In genomic region chr15:36880913-36881290, GRCh38 we compare ENCODE assay signal across 16 cellular contexts.
DNase-seq lines count a peak whose midpoint lies in the region; ATAC-seq, FAIRE-seq and TF ChIP-seq lines count a peak whose summit lies in the region.
"Had no signal": no experiment of that assay in that cellular context is flagged by ENCODE, and none has a peak within 500 bp of the region (broad histone marks: within the 10 kb centered on the region; RNA-seq: fewer than 3 reads in every experiment).

No MANE protein-coding gene starts in this region.

- POLR2A ChIA-PET in CD4-positive, alpha-beta memory T cell (lab: Charles Lee; ENCODE audit: partially characterized antibody) = no interaction called here

- TF ChIP-seq CTCF in astrocyte (IDR thresholded peaks at IDR 0.05; ENCODE audit: insufficient read depth, low read depth, low read length) (no peak), osteoblast (IDR thresholded peaks at IDR 0.05; ENCODE audit: extremely low read depth, low read depth, low read length) (no peak)

- H3K9me3 Mint-ChIP-seq in astrocyte (ENCODE audit: unreplicated experiment) = peaks cover 6% of the 10 kb centered on the region
- H3K9me3 Mint-ChIP-seq in CD4-positive, alpha-beta memory T cell = peaks cover 0 to 18% (median 9%) of the 10 kb centered on the region in 8 donors
- H3K9me3 Mint-ChIP-seq in activated naive CD8-positive, alpha-beta T cell treated with anti-CD3 and anti-CD28 coated beads for 36 hours = peaks cover 2% of the 10 kb centered on the region
- H3K9me3 Mint-ChIP-seq in activated T-cell treated with anti-CD3 and anti-CD28 coated beads, Interleukin-2, amount 50 U/mL, for 72 hours = peaks cover 0 to 2% of the 10 kb centered on the region in 2 donors

- peaks cover 2% of the 10 kb centered on the region for H3K36me3 Mint-ChIP-seq in astrocyte (ENCODE audit: low read depth, unreplicated experiment)
- no peaks in the 10 kb centered on the region for H3K36me3 Mint-ChIP-seq in CD4-positive, alpha-beta memory T cell
- H3K36me3 Mint-ChIP-seq in activated naive CD8-positive, alpha-beta T cell treated with anti-CD3 and anti-CD28 coated beads for 36 hours = peaks cover 4% of the 10 kb centered on the region
- peaks cover 0 to 8% of the 10 kb centered on the region in 2 donors for H3K36me3 Mint-ChIP-seq in activated T-cell treated with anti-CD3 and anti-CD28 coated beads, Interleukin-2, amount 50 U/mL, for 72 hours (ENCODE audit: insufficient read depth in 2 of 2)

- CTCF ChIA-PET in CD4-positive, alpha-beta memory T cell (lab: Charles Lee; ENCODE audit: partially characterized antibody) = no interaction called here

- H3K4me1 ChIP-seq in ES-I3 (ENCODE audit: insufficient read depth, low read length) (peaks cover 13% of the 10 kb centered on the region; the same call in 1 of the 2 replicates), astrocyte (ENCODE audit: insufficient read depth, low read length) (peaks cover 9% of the 10 kb centered on the region), iPS-18a (ENCODE audit: control insufficient read depth, low read depth, low read length) (peaks cover 58% of the 10 kb centered on the region), osteoblast (ENCODE audit: insufficient read depth, low read length) (peaks cover 14% of the 10 kb centered on the region)
- H3K4me1 ChIP-seq in CD4-positive, alpha-beta memory T cell (ENCODE audit: insufficient read depth, low read length) = peaks cover 4% of the 10 kb centered on the region

- H3K36me3 ChIP-seq in ES-I3 (ENCODE audit: insufficient read depth, low read length) = no peaks in the 10 kb centered on the region
- no peaks in the 10 kb centered on the region for H3K36me3 ChIP-seq in astrocyte (ENCODE audit: insufficient read depth, low read length)
- no peaks in the 10 kb centered on the region for H3K36me3 ChIP-seq in iPS-18a (ENCODE audit: control insufficient read depth, low read depth, low read length)
- no peaks in the 10 kb centered on the region for H3K36me3 ChIP-seq in osteoblast (ENCODE audit: insufficient read depth, low read length)
- no peaks in the 10 kb centered on the region for H3K36me3 ChIP-seq in CD4-positive, alpha-beta memory T cell (ENCODE audit: insufficient read depth, low read length)

- no peak for ATAC-seq in activated T-cell treated with anti-CD3 and anti-CD28 coated beads, Interleukin-2, amount 50 U/mL, for 72 hours (replicated peaks in 1 of 2)
- ATAC-seq: PC-3 had no signal

- H4K20me1 ChIP-seq in astrocyte (ENCODE audit: insufficient read depth, low read length) = peaks cover 4% of the 10 kb centered on the region
- H4K20me1 ChIP-seq in osteoblast (ENCODE audit: insufficient read depth, low read length) = peaks cover 2% of the 10 kb centered on the region

- H3K4me3 ChIP-seq in astrocyte (ENCODE audit: insufficient read depth, low read depth, low read length) = no peak overlapping the region
- H3K4me3 ChIP-seq in iPS-18a (ENCODE audit: low read length) = peak overlapping the region; percentile 55
- H3K4me3 ChIP-seq in osteoblast (ENCODE audit: insufficient read depth, low read length) = no peak overlapping the region
- H3K4me3 ChIP-seq in CD4-positive, alpha-beta memory T cell (ENCODE audit: low read length in 2 of 2) = no peak overlapping the region

- FAIRE-seq in astrocyte (lab: Jason Lieb, UNC) = no peak
- FAIRE-seq: HTR-8/SVneo had no signal

- peaks cover 7% of the 10 kb centered on the region for H3K4me1 Mint-ChIP-seq in astrocyte (ENCODE audit: low read depth, unreplicated experiment)
- peaks cover 8 to 24% (median 9%) of the 10 kb centered on the region in 4 donors for H3K4me1 Mint-ChIP-seq in CD4-positive, alpha-beta memory T cell
- H3K4me1 Mint-ChIP-seq in activated naive CD8-positive, alpha-beta T cell treated with anti-CD3 and anti-CD28 coated beads for 36 hours = peaks cover 22% of the 10 kb centered on the region
- peaks cover 32% of the 10 kb centered on the region for H3K4me1 Mint-ChIP-seq in activated T-cell treated with anti-CD3 and anti-CD28 coated beads, Interleukin-2, amount 50 U/mL, for 72 hours (ENCODE audit: low read depth)

- no peaks in the 10 kb centered on the region for H3K9me3 ChIP-seq in ES-I3 (ENCODE audit: control insufficient read depth, insufficient read depth, low read length)
- peaks cover 3% of the 10 kb centered on the region for H3K9me3 ChIP-seq in astrocyte (ENCODE audit: insufficient read depth, low read depth, low read length)
- H3K9me3 ChIP-seq in iPS-18a (ENCODE audit: control insufficient read depth, low read depth, low read length) = no peaks in the 10 kb centered on the region
- no peaks in the 10 kb centered on the region for H3K9me3 ChIP-seq in osteoblast (ENCODE audit: low read depth, low read length)
- no peaks in the 10 kb centered on the region for H3K9me3 ChIP-seq in CD4-positive, alpha-beta memory T cell (ENCODE audit: control insufficient read depth in 1 of 2, low read length in 2 of 2)

- H3K27me3 Mint-ChIP-seq in astrocyte (ENCODE audit: low read depth, unreplicated experiment) = peaks cover 95% of the 10 kb centered on the region
- peaks cover 62 to 74% of the 10 kb centered on the region in 2 donors for H3K27me3 Mint-ChIP-seq in CD4-positive, alpha-beta memory T cell
- H3K27me3 Mint-ChIP-seq in activated naive CD8-positive, alpha-beta T cell treated with anti-CD3 and anti-CD28 coated beads for 36 hours = peaks cover 98% of the 10 kb centered on the region
- peaks cover 94% of the 10 kb centered on the region for H3K27me3 Mint-ChIP-seq in activated T-cell treated with anti-CD3 and anti-CD28 coated beads, Interleukin-2, amount 50 U/mL, for 72 hours (ENCODE audit: low read depth)

- H3K27me3 ChIP-seq in astrocyte (ENCODE audit: insufficient read depth, low read length) (peaks cover 82% of the 10 kb centered on the region), iPS-18a (ENCODE audit: control insufficient read depth, insufficient read depth, low read length) (peaks cover 100% of the 10 kb centered on the region), osteoblast (ENCODE audit: insufficient read depth, low read length) (peaks cover 95% of the 10 kb centered on the region)
- peaks cover 54% of the 10 kb centered on the region for H3K27me3 ChIP-seq in CD4-positive, alpha-beta memory T cell (ENCODE audit: insufficient read depth, low read length)

- H3K4me2 ChIP-seq in astrocyte (ENCODE audit: low read length) = no peak overlapping the region
- H3K4me2 ChIP-seq in osteoblast (ENCODE audit: insufficient read depth, low read length) = peak overlapping the region; percentile 43
- H3K4me2 ChIP-seq: KMS-11 had no signal

- H3K9ac ChIP-seq in ES-I3 (ENCODE audit: low read depth, low read length) (peak overlapping the region; percentile 14; the same call in 1 of the 2 replicates), astrocyte (ENCODE audit: low read length) (no peak overlapping the region), iPS-18a (ENCODE audit: low read length) (no peak overlapping the region)
- H3K9ac ChIP-seq: KMS-11 had no signal

- DNase-seq in astrocyte (ENCODE audit: low read depth) (no peak), osteoblast (ENCODE audit: insufficient read length, low spot score, missing footprints) (no peak), NCI-H748 (lab: John Stamatoyannopoulos, UW; ENCODE audit: unreplicated experiment) (no peak)
- DNase-seq in CD4-positive, alpha-beta memory T cell = no peak
- DNase-seq in activated naive CD8-positive, alpha-beta T cell treated with anti-CD3 and anti-CD28 coated beads for 36 hours = no peak
- no peak for DNase-seq in activated T-cell treated with anti-CD3 and anti-CD28 coated beads, Interleukin-2, amount 50 U/mL, for 72 hours
- DNase-seq: C1 segment of cervical spinal cord, NCI-H1092 treated with DMSO at 0.1 percent for 48 hours, NCI-H1694, NCI-H2107, NCI-H748 treated with DMSO at 0.1 percent for 48 hours, PC-3 had no signal

- H3K27ac Mint-ChIP-seq in astrocyte (ENCODE audit: unreplicated experiment) = no peak overlapping the region
- H3K27ac Mint-ChIP-seq in CD4-positive, alpha-beta memory T cell = no peak overlapping the region
- H3K27ac Mint-ChIP-seq in activated naive CD8-positive, alpha-beta T cell treated with anti-CD3 and anti-CD28 coated beads for 36 hours = no peak overlapping the region
- H3K27ac Mint-ChIP-seq in activated T-cell treated with anti-CD3 and anti-CD28 coated beads, Interleukin-2, amount 50 U/mL, for 72 hours = no peak overlapping the region

- H3K27ac ChIP-seq in astrocyte (ENCODE audit: low read depth, low read length) (no peak overlapping the region), iPS-18a (ENCODE audit: low read length) (no peak overlapping the region), osteoblast (ENCODE audit: low read depth, low read length) (no peak overlapping the region)
- H3K27ac ChIP-seq in CD4-positive, alpha-beta memory T cell (ENCODE audit: low read depth, low read length) = no peak overlapping the region
- H3K27ac ChIP-seq: KMS-11 had no signal

- H3K4me3 Mint-ChIP-seq in astrocyte (ENCODE audit: unreplicated experiment) = peak overlapping the region; percentile 8
- H3K4me3 Mint-ChIP-seq in CD4-positive, alpha-beta memory T cell = no peak overlapping the region
- no peak overlapping the region for H3K4me3 Mint-ChIP-seq in activated naive CD8-positive, alpha-beta T cell treated with anti-CD3 and anti-CD28 coated beads for 36 hours
- H3K4me3 Mint-ChIP-seq in activated T-cell treated with anti-CD3 and anti-CD28 coated beads, Interleukin-2, amount 50 U/mL, for 72 hours = no peak overlapping the region

- no peaks in the 10 kb centered on the region for H3K79me2 ChIP-seq in astrocyte (ENCODE audit: insufficient read depth, low read length)
- no peaks in the 10 kb centered on the region for H3K79me2 ChIP-seq in osteoblast (ENCODE audit: insufficient read depth, low read length)

- no peak overlapping the region for H2AFZ ChIP-seq in astrocyte (ENCODE audit: low read depth, low read length)
- no peak overlapping the region for H2AFZ ChIP-seq in osteoblast (ENCODE audit: low read length)

- intact Hi-C loops in CD4-positive, alpha-beta memory T cell (cut with micrococcal nuclease) = loop anchor here (5.0 kb wide), 1 partner anchor 1471 kb away; no protein-coding TSS in a partner anchor
